ENCODE assay signal across 1 cellular context in the genomic region with DNA sequence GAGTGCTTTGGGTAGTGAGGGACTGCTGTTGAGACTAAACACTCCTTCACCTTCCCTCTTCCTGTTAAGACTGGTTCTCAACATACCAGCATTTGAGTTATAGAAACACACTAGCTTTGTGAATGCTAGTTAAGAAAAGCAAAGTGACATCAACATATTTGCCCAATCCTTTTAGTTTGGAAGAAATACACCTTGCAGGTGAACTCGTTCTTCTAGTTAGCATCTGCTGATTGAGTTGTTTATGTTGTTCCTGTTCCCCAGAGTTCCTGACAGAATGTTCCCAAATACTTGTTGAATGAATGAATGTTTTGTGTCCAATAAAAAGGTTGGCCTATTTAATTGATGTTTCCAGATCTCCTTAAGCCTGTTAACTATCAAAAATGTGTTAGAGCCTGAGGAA.
TF ChIP-seq lines count a peak whose summit lies in the region.

No MANE protein-coding gene starts in this region.

TF ChIP-seq in GM23338, 12 proteins besides CTCF, POLR2A, EP300 and RAD21 (continued from another document):
- TF ChIP-seq, protein P1, sequence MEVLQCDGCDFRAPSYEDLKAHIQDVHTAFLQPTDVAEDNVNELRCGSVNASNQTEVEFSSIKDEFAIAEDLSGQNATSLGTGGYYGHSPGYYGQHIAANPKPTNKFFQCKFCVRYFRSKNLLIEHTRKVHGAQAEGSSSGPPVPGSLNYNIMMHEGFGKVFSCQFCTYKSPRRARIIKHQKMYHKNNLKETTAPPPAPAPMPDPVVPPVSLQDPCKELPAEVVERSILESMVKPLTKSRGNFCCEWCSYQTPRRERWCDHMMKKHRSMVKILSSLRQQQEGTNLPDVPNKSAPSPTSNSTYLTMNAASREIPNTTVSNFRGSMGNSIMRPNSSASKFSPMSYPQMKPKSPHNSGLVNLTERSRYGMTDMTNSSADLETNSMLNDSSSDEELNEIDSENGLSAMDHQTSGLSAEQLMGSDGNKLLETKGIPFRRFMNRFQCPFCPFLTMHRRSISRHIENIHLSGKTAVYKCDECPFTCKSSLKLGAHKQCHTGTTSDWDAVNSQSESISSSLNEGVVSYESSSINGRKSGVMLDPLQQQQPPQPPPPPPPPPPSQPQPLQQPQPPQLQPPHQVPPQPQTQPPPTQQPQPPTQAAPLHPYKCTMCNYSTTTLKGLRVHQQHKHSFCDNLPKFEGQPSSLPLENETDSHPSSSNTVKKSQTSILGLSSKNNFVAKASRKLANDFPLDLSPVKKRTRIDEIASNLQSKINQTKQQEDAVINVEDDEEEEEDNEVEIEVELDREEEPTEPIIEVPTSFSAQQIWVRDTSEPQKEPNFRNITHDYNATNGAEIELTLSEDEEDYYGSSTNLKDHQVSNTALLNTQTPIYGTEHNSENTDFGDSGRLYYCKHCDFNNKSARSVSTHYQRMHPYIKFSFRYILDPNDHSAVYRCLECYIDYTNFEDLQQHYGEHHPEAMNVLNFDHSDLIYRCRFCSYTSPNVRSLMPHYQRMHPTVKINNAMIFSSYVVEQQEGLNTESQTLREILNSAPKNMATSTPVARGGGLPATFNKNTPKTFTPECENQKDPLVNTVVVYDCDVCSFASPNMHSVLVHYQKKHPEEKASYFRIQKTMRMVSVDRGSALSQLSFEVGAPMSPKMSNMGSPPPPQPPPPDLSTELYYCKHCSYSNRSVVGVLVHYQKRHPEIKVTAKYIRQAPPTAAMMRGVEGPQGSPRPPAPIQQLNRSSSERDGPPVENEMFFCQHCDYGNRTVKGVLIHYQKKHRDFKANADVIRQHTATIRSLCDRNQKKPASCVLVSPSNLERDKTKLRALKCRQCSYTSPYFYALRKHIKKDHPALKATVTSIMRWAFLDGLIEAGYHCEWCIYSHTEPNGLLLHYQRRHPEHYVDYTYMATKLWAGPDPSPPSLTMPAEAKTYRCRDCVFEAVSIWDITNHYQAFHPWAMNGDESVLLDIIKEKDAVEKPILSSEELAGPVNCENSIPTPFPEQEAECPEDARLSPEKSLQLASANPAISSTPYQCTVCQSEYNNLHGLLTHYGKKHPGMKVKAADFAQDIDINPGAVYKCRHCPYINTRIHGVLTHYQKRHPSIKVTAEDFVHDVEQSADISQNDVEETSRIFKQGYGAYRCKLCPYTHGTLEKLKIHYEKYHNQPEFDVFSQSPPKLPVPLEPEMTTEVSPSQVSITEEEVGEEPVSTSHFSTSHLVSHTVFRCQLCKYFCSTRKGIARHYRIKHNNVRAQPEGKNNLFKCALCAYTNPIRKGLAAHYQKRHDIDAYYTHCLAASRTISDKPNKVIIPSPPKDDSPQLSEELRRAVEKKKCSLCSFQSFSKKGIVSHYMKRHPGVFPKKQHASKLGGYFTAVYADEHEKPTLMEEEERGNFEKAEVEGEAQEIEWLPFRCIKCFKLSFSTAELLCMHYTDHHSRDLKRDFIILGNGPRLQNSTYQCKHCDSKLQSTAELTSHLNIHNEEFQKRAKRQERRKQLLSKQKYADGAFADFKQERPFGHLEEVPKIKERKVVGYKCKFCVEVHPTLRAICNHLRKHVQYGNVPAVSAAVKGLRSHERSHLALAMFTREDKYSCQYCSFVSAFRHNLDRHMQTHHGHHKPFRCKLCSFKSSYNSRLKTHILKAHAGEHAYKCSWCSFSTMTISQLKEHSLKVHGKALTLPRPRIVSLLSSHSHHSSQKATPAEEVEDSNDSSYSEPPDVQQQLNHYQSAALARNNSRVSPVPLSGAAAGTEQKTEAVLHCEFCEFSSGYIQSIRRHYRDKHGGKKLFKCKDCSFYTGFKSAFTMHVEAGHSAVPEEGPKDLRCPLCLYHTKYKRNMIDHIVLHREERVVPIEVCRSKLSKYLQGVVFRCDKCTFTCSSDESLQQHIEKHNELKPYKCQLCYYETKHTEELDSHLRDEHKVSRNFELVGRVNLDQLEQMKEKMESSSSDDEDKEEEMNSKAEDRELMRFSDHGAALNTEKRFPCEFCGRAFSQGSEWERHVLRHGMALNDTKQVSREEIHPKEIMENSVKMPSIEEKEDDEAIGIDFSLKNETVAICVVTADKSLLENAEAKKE (CRISPR knock-in tag; IDR thresholded peaks at IDR 0.05) = no peak
- TF ChIP-seq POLR2AphosphoS5 (IDR thresholded peaks at IDR 0.05; ENCODE audit: low read depth) = no peak
